2 cellular contexts compared by ENCODE assay signal in the genomic region with DNA sequence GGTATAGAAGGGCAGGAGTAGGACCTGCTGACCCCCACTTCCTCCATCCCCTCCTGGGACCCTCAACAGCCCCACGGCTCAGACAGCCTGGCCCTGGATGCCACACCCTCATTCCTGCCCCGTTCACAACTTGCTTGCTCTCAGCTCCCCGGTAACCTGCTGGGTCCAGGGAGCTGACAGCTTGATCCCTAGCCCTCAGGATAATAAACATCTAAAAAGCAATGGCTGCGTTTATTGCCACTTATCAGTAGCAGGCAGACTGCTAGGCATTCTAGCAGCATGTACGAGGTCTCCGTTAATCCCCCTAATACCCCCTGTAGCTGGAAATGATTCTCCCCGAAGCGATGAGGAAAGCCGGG.
TF ChIP-seq lines count a peak whose summit lies in the region.

No MANE protein-coding gene starts in this region.

TF ChIP-seq in SK-N-SH, 30 proteins besides CTCF, POLR2A, EP300 and RAD21 (continued from another document):
- TF ChIP-seq, protein P1, sequence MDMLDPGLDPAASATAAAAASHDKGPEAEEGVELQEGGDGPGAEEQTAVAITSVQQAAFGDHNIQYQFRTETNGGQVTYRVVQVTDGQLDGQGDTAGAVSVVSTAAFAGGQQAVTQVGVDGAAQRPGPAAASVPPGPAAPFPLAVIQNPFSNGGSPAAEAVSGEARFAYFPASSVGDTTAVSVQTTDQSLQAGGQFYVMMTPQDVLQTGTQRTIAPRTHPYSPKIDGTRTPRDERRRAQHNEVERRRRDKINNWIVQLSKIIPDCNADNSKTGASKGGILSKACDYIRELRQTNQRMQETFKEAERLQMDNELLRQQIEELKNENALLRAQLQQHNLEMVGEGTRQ (IDR thresholded peaks at IDR 0.05; ENCODE audit: borderline replicate concordance, low read depth, low read length): no peak
- no peak for TF ChIP-seq JUND (IDR thresholded peaks at IDR 0.05)
- TF ChIP-seq FOXM1 (IDR thresholded peaks at IDR 0.05; ENCODE audit: low read depth): no peak
- no peak for TF ChIP-seq NFIC (IDR thresholded peaks at IDR 0.05; ENCODE audit: borderline replicate concordance)
- no peak for TF ChIP-seq TAF1 (IDR thresholded peaks at IDR 0.05; ENCODE audit: borderline replicate concordance, low read depth, low read length)
- TF ChIP-seq TEAD4 (IDR thresholded peaks at IDR 0.05; ENCODE audit: borderline replicate concordance, insufficient read depth): no peak
- no peak for TF ChIP-seq USF1 (IDR thresholded peaks at IDR 0.05; ENCODE audit: borderline replicate concordance, low read depth)
- TF ChIP-seq, protein P2, sequence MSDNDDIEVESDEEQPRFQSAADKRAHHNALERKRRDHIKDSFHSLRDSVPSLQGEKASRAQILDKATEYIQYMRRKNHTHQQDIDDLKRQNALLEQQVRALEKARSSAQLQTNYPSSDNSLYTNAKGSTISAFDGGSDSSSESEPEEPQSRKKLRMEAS (IDR thresholded peaks at IDR 0.05; ENCODE audit: low read depth): no peak
- TF ChIP-seq GABPA (IDR thresholded peaks at IDR 0.05; ENCODE audit: low read depth): no peak
- TF ChIP-seq, protein P3, sequence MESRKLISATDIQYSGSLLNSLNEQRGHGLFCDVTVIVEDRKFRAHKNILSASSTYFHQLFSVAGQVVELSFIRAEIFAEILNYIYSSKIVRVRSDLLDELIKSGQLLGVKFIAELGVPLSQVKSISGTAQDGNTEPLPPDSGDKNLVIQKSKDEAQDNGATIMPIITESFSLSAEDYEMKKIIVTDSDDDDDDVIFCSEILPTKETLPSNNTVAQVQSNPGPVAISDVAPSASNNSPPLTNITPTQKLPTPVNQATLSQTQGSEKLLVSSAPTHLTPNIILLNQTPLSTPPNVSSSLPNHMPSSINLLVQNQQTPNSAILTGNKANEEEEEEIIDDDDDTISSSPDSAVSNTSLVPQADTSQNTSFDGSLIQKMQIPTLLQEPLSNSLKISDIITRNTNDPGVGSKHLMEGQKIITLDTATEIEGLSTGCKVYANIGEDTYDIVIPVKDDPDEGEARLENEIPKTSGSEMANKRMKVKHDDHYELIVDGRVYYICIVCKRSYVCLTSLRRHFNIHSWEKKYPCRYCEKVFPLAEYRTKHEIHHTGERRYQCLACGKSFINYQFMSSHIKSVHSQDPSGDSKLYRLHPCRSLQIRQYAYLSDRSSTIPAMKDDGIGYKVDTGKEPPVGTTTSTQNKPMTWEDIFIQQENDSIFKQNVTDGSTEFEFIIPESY (IDR thresholded peaks at IDR 0.05; ENCODE audit: borderline replicate concordance, low read depth): no peak
- no peak for TF ChIP-seq IRF3 (IDR thresholded peaks at IDR 0.05; ENCODE audit: low read depth, low read length)
- TF ChIP-seq MEF2A (IDR thresholded peaks at IDR 0.05; ENCODE audit: borderline replicate concordance, low read depth): no peak
- no peak for TF ChIP-seq RFX5 (IDR thresholded peaks at IDR 0.05; ENCODE audit: low read length)
- TF ChIP-seq FOXJ3 (CRISPR knock-in tag; IDR thresholded peaks at IDR 0.05): no peak
- TF ChIP-seq ELF1 (IDR thresholded peaks at IDR 0.05): no peak
- TF ChIP-seq SMC3 (IDR thresholded peaks at IDR 0.05; ENCODE audit: low read depth, low read length): no peak

TF ChIP-seq in SK-N-SH treated with all-trans-retinoic acid at 6 μM for 48 hours, 23 proteins besides CTCF, POLR2A, EP300 and RAD21 (continued from another document):
- TF ChIP-seq, protein P4, sequence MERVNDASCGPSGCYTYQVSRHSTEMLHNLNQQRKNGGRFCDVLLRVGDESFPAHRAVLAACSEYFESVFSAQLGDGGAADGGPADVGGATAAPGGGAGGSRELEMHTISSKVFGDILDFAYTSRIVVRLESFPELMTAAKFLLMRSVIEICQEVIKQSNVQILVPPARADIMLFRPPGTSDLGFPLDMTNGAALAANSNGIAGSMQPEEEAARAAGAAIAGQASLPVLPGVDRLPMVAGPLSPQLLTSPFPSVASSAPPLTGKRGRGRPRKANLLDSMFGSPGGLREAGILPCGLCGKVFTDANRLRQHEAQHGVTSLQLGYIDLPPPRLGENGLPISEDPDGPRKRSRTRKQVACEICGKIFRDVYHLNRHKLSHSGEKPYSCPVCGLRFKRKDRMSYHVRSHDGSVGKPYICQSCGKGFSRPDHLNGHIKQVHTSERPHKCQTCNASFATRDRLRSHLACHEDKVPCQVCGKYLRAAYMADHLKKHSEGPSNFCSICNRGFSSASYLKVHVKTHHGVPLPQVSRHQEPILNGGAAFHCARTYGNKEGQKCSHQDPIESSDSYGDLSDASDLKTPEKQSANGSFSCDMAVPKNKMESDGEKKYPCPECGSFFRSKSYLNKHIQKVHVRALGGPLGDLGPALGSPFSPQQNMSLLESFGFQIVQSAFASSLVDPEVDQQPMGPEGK (CRISPR knock-in tag; IDR thresholded peaks at IDR 0.05; ENCODE audit: borderline replicate concordance): no peak
- TF ChIP-seq ZFP3 (CRISPR knock-in tag; IDR thresholded peaks at IDR 0.05) (no peak), ARNTL (CRISPR knock-in tag; IDR thresholded peaks at IDR 0.05; ENCODE audit: borderline replicate concordance, low read depth) (no peak)
- TF ChIP-seq, protein P5, sequence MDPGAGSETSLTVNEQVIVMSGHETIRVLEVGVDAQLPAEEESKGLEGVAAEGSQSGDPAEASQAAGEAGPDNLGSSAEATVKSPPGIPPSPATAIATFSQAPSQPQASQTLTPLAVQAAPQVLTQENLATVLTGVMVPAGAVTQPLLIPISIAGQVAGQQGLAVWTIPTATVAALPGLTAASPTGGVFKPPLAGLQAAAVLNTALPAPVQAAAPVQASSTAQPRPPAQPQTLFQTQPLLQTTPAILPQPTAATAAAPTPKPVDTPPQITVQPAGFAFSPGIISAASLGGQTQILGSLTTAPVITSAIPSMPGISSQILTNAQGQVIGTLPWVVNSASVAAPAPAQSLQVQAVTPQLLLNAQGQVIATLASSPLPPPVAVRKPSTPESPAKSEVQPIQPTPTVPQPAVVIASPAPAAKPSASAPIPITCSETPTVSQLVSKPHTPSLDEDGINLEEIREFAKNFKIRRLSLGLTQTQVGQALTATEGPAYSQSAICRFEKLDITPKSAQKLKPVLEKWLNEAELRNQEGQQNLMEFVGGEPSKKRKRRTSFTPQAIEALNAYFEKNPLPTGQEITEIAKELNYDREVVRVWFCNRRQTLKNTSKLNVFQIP (CRISPR knock-in tag; IDR thresholded peaks at IDR 0.05; ENCODE audit: borderline replicate concordance, low read depth): no peak
- TF ChIP-seq, protein P6, sequence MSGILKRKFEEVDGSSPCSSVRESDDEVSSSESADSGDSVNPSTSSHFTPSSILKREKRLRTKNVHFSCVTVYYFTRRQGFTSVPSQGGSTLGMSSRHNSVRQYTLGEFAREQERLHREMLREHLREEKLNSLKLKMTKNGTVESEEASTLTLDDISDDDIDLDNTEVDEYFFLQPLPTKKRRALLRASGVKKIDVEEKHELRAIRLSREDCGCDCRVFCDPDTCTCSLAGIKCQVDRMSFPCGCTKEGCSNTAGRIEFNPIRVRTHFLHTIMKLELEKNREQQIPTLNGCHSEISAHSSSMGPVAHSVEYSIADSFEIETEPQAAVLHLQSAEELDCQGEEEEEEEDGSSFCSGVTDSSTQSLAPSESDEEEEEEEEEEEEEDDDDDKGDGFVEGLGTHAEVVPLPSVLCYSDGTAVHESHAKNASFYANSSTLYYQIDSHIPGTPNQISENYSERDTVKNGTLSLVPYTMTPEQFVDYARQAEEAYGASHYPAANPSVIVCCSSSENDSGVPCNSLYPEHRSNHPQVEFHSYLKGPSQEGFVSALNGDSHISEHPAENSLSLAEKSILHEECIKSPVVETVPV (CRISPR knock-in tag; IDR thresholded peaks at IDR 0.05): no peak
